Comparison of ENCODE assay signal across 1 cellular context in genomic region chr3:161069441-161070251, GRCh38.
TF ChIP-seq lines count a peak whose summit lies in the region.

No MANE protein-coding gene starts in this region.

TF ChIP-seq in IMR-90, 13 proteins besides CTCF, POLR2A, EP300 and RAD21 (continued from another document):
- TF ChIP-seq SMC3 (IDR thresholded peaks at IDR 0.05; ENCODE audit: low read depth, low read length) (no peak), BHLHE40 (IDR thresholded peaks at IDR 0.05; ENCODE audit: low read depth, low read length) (no peak), ELK1 (IDR thresholded peaks at IDR 0.05; ENCODE audit: borderline replicate concordance, low read depth, low read length) (no peak), RCOR1 (IDR thresholded peaks at IDR 0.05; ENCODE audit: insufficient replicate concordance, low read length) (no peak)
